In the genomic region with DNA sequence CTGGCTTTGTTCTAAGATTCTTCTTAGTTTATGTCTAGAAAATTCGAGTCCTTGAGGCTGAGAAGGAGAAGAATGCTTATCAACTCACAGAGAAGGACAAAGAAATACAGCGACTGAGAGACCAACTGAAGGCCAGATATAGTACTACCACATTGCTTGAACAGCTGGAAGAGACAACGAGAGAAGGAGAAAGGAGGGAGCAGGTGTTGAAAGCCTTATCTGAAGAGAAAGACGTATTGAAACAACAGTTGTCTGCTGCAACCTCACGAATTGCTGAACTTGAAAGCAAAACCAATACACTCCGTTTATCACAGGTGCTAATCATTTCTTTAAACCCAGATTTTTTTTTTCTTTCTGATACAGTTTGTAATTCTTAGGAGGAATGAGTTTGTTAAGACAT, we compare ENCODE assay signal across 1 cellular context.
TF ChIP-seq lines count a peak whose summit lies in the region.

No MANE protein-coding gene starts in this region.

TF ChIP-seq in IMR-90, 13 proteins besides CTCF, POLR2A, EP300 and RAD21 (continued from another document):
- TF ChIP-seq, protein P1, sequence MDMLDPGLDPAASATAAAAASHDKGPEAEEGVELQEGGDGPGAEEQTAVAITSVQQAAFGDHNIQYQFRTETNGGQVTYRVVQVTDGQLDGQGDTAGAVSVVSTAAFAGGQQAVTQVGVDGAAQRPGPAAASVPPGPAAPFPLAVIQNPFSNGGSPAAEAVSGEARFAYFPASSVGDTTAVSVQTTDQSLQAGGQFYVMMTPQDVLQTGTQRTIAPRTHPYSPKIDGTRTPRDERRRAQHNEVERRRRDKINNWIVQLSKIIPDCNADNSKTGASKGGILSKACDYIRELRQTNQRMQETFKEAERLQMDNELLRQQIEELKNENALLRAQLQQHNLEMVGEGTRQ (IDR thresholded peaks at IDR 0.05; ENCODE audit: low read depth, low read length) = no peak
- TF ChIP-seq RFX5 (IDR thresholded peaks at IDR 0.05; ENCODE audit: low read depth, low read length) (no peak), BHLHE40 (IDR thresholded peaks at IDR 0.05; ENCODE audit: low read depth, low read length) (no peak), SMC3 (IDR thresholded peaks at IDR 0.05; ENCODE audit: low read depth, low read length) (no peak), MAZ (IDR thresholded peaks at IDR 0.05; ENCODE audit: borderline replicate concordance, low read depth, low read length) (no peak), MAFK (IDR thresholded peaks at IDR 0.05; ENCODE audit: low read depth, low read length) (no peak), CEBPB (IDR thresholded peaks at IDR 0.05; ENCODE audit: low read depth, low read length) (no peak), MXI1 (IDR thresholded peaks at IDR 0.05; ENCODE audit: borderline replicate concordance, low read depth, low read length) (no peak), CHD1 (IDR thresholded peaks at IDR 0.05; ENCODE audit: low read depth, low read length) (no peak), RCOR1 (IDR thresholded peaks at IDR 0.05; ENCODE audit: insufficient replicate concordance, low read length) (no peak), FOS (IDR thresholded peaks at IDR 0.05; ENCODE audit: low read depth, low read length) (no peak)
